32 cellular contexts compared by ENCODE assay signal in genomic region chr11:41947392-41947791, GRCh38.
"Had no signal": no experiment of that assay in that cellular context is flagged by ENCODE, and none has a peak within 500 bp of the region (broad histone marks: within the 10 kb centered on the region; RNA-seq: fewer than 3 reads in every experiment).

No MANE protein-coding gene starts in this region.

- H3K4me1 ChIP-seq: ascending aorta, body of pancreas had no signal

- H3K9me3 Mint-ChIP-seq: WTC11 had no signal

- H3K36me3 ChIP-seq: ascending aorta, SJSA1 had no signal

- H3K27me3 ChIP-seq: ascending aorta, body of pancreas, SJSA1 had no signal

- H3K27ac Mint-ChIP-seq: activated CD8-positive, alpha-beta memory T cell treated with anti-CD3 and anti-CD28 coated beads, Interleukin-2, amount 10 ng/mL, durations not matched to agents 7 days and 5 days; activated naive CD4-positive, alpha-beta T cell treated with anti-CD3 and anti-CD28 coated beads, Interleukin-2, amount 50 U/mL, for 72 hours; activated naive CD8-positive, alpha-beta T cell treated with anti-CD3 and anti-CD28 coated beads, Interleukin-2, amount 50 U/mL, for 24 hours; activated T-cell treated with anti-CD3 and anti-CD28 coated beads, Interleukin-2, amount 50 U/mL, for 24 hours; activated T-helper 1 cell treated with anti-CD3 and anti-CD28 coated beads, Interleukin-12 subunit alpha, Interleukin-12 subunit beta, Interleukin-2, Interleukin-4 antibody, amounts not matched to agents 30 ng/mL and 10 ng/mL and 1 ng/mL, durations not matched to agents 14 hours and 24 hours and 36 hours; T-helper 1 cell treated with Interleukin-12 subunit alpha and Interleukin-12 subunit beta and Interleukin-4 antibody, amounts not matched to agents 30 μg/mL and 1 μg/mL, for 36 hours; WTC11 had no signal

- H3K27ac ChIP-seq: ascending aorta, body of pancreas, SJSA1 had no signal

- H3K27me3 Mint-ChIP-seq: activated CD8-positive, alpha-beta memory T cell treated with anti-CD3 and anti-CD28 coated beads, Interleukin-2, amount 10 ng/mL, durations not matched to agents 7 days and 5 days; activated naive CD8-positive, alpha-beta T cell treated with anti-CD3 and anti-CD28 coated beads, Interleukin-2, amount 50 U/mL, for 24 hours; activated T-cell treated with anti-CD3 and anti-CD28 coated beads, Interleukin-2, amount 50 U/mL, for 24 hours had no signal

- H3K4me3 ChIP-seq: ascending aorta, body of pancreas, SJSA1 had no signal

- H3K4me3 Mint-ChIP-seq: activated CD8-positive, alpha-beta memory T cell treated with anti-CD3 and anti-CD28 coated beads, Interleukin-2, amount 10 ng/mL, durations not matched to agents 7 days and 5 days; activated naive CD8-positive, alpha-beta T cell treated with anti-CD3 and anti-CD28 coated beads, Interleukin-2, amount 50 U/mL, for 24 hours; activated T-cell treated with anti-CD3 and anti-CD28 coated beads, Interleukin-2, amount 50 U/mL, for 24 hours; activated T-helper 1 cell treated with anti-CD3 and anti-CD28 coated beads, Interleukin-12 subunit alpha, Interleukin-12 subunit beta, Interleukin-2, Interleukin-4 antibody, amounts not matched to agents 30 ng/mL and 10 ng/mL and 1 ng/mL, durations not matched to agents 14 hours and 24 hours and 36 hours; T-helper 1 cell treated with Interleukin-12 subunit alpha and Interleukin-12 subunit beta and Interleukin-4 antibody, amounts not matched to agents 30 μg/mL and 1 μg/mL, for 36 hours; WTC11 had no signal

- ATAC-seq: activated CD8-positive, alpha-beta memory T cell treated with anti-CD3 and anti-CD28 coated beads, Interleukin-2, amount 10 ng/mL, durations not matched to agents 7 days and 5 days; activated naive CD4-positive, alpha-beta T cell treated with anti-CD3 and anti-CD28 coated beads, Interleukin-2, amount 50 U/mL, for 72 hours; activated naive CD8-positive, alpha-beta T cell treated with anti-CD3 and anti-CD28 coated beads, Interleukin-2, amount 50 U/mL, for 24 hours; body of pancreas; Panc1; WTC11 had no signal

- H3K9me3 ChIP-seq: ascending aorta, body of pancreas had no signal

- H3K36me3 Mint-ChIP-seq: activated CD8-positive, alpha-beta memory T cell treated with anti-CD3 and anti-CD28 coated beads, Interleukin-2, amount 10 ng/mL, durations not matched to agents 7 days and 5 days; activated naive CD4-positive, alpha-beta T cell treated with anti-CD3 and anti-CD28 coated beads, Interleukin-2, amount 50 U/mL, for 72 hours; WTC11 had no signal

- H3K4me1 Mint-ChIP-seq: activated CD8-positive, alpha-beta memory T cell treated with anti-CD3 and anti-CD28 coated beads, Interleukin-2, amount 10 ng/mL, durations not matched to agents 7 days and 5 days; activated naive CD8-positive, alpha-beta T cell treated with anti-CD3 and anti-CD28 coated beads, Interleukin-2, amount 50 U/mL, for 24 hours had no signal

- DNase-seq: activated CD4-positive, alpha-beta T cell treated with anti-CD3 and anti-CD28 coated beads for 48 hours; activated CD4-positive, alpha-beta T cell treated with anti-CD3 and anti-CD28 coated beads, Interleukin-2, amount 50 U/mL, for 4 hours; activated CD4-positive, CD25-positive, alpha-beta regulatory T cell treated with anti-CD3 and anti-CD28 coated beads, Interleukin-2, amount 50 U/mL, for 72 hours; activated CD8-positive, alpha-beta memory T cell treated with anti-CD3 and anti-CD28 coated beads, Interleukin-2, amount 10 ng/mL, durations not matched to agents 7 days and 5 days; activated effector memory CD4-positive, alpha-beta T cell treated with Interleukin-2 at 50 U/mL for 16 hours; activated naive CD4-positive, alpha-beta T cell treated with Interleukin-2 at 50 U/mL for 16 hours; activated naive CD8-positive, alpha-beta T cell treated with anti-CD3 and anti-CD28 coated beads, Interleukin-2, amount 50 U/mL, for 24 hours; activated T-cell treated with anti-CD3 and anti-CD28 coated beads, Interleukin-2, amount 50 U/mL, for 24 hours; amniotic stem cell; body of pancreas; central memory CD4-positive, alpha-beta T cell; KG1; MV-4-11; NCI-H1092 treated with DMSO at 0.1 percent for 48 hours; NCI-H1417 treated with DMSO at 0.1 percent for 48 hours; NCI-H1694; NCI-H2029; NCI-H2107; NCI-H345; NCI-H510A; NCI-H526 treated with DMSO at 0.1 percent for 48 hours; OCI-M1; Right ventricle myocardium superior; RPMI8226; T-helper 9 cell had no signal
